In genomic region chr10:95229724-95230627, GRCh38 we compare ENCODE assay signal across 1 cellular context.
TF ChIP-seq lines count a peak whose summit lies in the region.

No MANE protein-coding gene starts in this region.

TF ChIP-seq in HCT116, 20 proteins besides CTCF, POLR2A, EP300 and RAD21 (continued from another document):
- TF ChIP-seq REST (IDR thresholded peaks at IDR 0.05; ENCODE audit: low read depth): no peak
